In the genomic region with DNA sequence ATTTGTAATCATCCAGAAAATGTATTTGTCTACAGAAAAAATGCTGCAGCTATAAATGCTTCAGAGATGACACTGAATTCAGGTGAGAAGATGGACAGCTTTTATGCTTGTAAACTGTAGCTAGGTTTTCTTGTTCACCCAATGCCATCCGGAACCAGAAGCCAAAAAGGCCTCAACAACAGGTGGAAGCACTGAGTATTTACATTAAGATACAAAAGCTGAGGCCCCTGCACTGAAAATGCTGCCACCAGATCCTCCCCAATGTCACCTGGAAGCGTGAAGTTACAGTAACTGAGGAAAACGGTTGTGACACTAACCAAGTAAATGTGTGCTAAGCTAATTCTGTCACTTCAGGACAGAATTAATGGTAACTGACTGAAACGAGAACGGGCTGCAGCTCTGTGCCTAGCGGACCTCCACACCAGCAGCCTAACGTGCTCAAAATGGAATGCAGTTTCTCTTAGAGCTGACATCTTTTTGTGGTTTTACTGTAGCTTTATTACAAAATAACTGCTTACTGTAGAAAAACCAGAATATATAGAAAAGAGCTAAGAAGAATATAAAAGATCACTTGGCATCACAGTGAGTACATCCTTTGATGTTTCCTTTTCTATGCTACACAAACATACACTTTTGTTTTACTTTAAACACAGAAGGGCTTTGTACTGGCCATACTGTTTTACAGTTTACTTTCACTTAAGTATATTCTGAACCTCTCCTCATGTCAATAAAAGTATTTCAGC, we compare ENCODE assay signal across 1 cellular context.
TF ChIP-seq lines count a peak whose summit lies in the region.

No MANE protein-coding gene starts in this region.

TF ChIP-seq in IMR-90, 13 proteins besides CTCF, POLR2A, EP300 and RAD21:
- TF ChIP-seq, protein P1, sequence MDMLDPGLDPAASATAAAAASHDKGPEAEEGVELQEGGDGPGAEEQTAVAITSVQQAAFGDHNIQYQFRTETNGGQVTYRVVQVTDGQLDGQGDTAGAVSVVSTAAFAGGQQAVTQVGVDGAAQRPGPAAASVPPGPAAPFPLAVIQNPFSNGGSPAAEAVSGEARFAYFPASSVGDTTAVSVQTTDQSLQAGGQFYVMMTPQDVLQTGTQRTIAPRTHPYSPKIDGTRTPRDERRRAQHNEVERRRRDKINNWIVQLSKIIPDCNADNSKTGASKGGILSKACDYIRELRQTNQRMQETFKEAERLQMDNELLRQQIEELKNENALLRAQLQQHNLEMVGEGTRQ (IDR thresholded peaks at IDR 0.05; ENCODE audit: low read depth, low read length), result no peak
- TF ChIP-seq, protein P2, sequence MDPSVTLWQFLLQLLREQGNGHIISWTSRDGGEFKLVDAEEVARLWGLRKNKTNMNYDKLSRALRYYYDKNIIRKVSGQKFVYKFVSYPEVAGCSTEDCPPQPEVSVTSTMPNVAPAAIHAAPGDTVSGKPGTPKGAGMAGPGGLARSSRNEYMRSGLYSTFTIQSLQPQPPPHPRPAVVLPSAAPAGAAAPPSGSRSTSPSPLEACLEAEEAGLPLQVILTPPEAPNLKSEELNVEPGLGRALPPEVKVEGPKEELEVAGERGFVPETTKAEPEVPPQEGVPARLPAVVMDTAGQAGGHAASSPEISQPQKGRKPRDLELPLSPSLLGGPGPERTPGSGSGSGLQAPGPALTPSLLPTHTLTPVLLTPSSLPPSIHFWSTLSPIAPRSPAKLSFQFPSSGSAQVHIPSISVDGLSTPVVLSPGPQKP (IDR thresholded peaks at IDR 0.05; ENCODE audit: borderline replicate concordance, low read depth, low read length), result no peak
- TF ChIP-seq SMC3 (IDR thresholded peaks at IDR 0.05; ENCODE audit: low read depth, low read length) (no peak), BHLHE40 (IDR thresholded peaks at IDR 0.05; ENCODE audit: low read depth, low read length) (no peak), FOS (IDR thresholded peaks at IDR 0.05; ENCODE audit: low read depth, low read length) (no peak), MAFK (IDR thresholded peaks at IDR 0.05; ENCODE audit: low read depth, low read length) (no peak), RCOR1 (IDR thresholded peaks at IDR 0.05; ENCODE audit: insufficient replicate concordance, low read length) (no peak)
